Comparison of ENCODE assay signal across 17 cellular contexts in the genomic region with DNA sequence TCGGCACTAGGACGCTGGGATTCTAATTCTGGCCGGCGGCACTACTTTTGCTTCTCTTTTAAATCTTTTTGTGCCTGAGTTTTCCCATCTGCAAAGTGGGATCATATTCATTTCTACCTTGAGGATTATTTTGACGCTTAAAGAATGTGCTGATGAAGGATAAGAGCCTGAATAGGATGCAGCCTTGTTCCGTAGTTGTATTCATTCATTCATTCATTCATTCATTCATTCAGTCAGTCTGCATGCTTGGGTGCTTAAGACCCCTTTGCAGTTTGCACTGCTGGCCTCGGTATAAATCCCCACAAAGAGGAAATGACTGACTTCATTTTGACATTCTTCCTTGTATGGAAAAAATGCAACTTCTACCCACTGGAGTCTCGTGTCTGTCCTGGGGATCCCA.
"Had no signal": no experiment of that assay in that cellular context is flagged by ENCODE, and none has a peak within 500 bp of the region (broad histone marks: within the 10 kb centered on the region; RNA-seq: fewer than 3 reads in every experiment).

No MANE protein-coding gene starts in this region.

- H3K27me3 ChIP-seq: adrenal gland, cardiac muscle cell, neutrophil, upper lobe of left lung had no signal

- H3K9ac ChIP-seq: parathyroid adenoma had no signal

- H3K9me3 ChIP-seq: adrenal gland, neutrophil, upper lobe of left lung had no signal

- H3K36me3 ChIP-seq: adrenal gland, cardiac muscle cell, neutrophil, upper lobe of left lung had no signal

- FAIRE-seq: small intestine had no signal

- H3K4me3 ChIP-seq: adrenal gland, cardiac muscle cell, upper lobe of left lung had no signal

- H3K4me1 ChIP-seq: upper lobe of left lung had no signal

- DNase-seq: activated CD4-positive, alpha-beta memory T cell treated with anti-CD3 and anti-CD28 coated beads, Interleukin-2, amount 10 ng/mL, durations not matched to agents 7 days and 5 days; activated CD4-positive, alpha-beta T cell treated with anti-CD3 and anti-CD28 coated beads for 4 hours; activated effector memory CD4-positive, alpha-beta T cell treated with anti-CD3 and anti-CD28 coated beads, Interleukin-2, amount 50 U/mL, for 16 hours; activated T-cell treated with anti-CD3 and anti-CD28 coated beads, Interleukin-2, amount 50 U/mL, for 48 hours; adrenal gland; foreskin fibroblast; head of caudate nucleus; natural killer cell; retina; stimulated activated CD4-positive, alpha-beta T cell treated with anti-CD3 and anti-CD28 coated beads, Interleukin-4, amount 100 ng/mL, for 4 hours; stimulated activated CD8-positive, alpha-beta memory T cell treated with anti-CD3 and anti-CD28 coated beads, Interleukin-4, amount 100 ng/mL, for 48 hours; T-helper 17 cell; upper lobe of left lung had no signal

- ATAC-seq: natural killer cell, T-helper 17 cell had no signal

- H3K27ac ChIP-seq: adrenal gland, cardiac muscle cell, neutrophil, parathyroid adenoma, upper lobe of left lung had no signal
